ENCODE assay signal across 14 cellular contexts in genomic region chr10:110852897-110853296, GRCh38. TPM values are rescaled to one million over a fixed set of nuclear protein-coding genes. Genes with fewer than 3 reads are reported as not detected.
A peak's percentile ranks its signal among the peaks of the same experiment; 100 is the strongest.
DNase-seq lines count a peak whose midpoint lies in the region; ATAC-seq and TF ChIP-seq lines count a peak whose summit lies in the region.
"Had no signal": no experiment of that assay in that cellular context is flagged by ENCODE, and none has a peak within 500 bp of the region (broad histone marks: within the 10 kb centered on the region; RNA-seq: fewer than 3 reads in every experiment).

No MANE protein-coding gene starts in this region.

- no peak for ATAC-seq in PC-3
- no peak for ATAC-seq in effector memory CD8-positive, alpha-beta T cell (replicated peaks)
- no peak for ATAC-seq in HG02623 (IDR thresholded peaks at IDR 0.05; ENCODE audit: unreplicated experiment)

- no peaks in the 10 kb centered on the region for H3K27me3 ChIP-seq in PC-3 (ENCODE audit: low read length)
- H3K27me3 ChIP-seq: cardiac muscle cell had no signal

- H3K36me3 ChIP-seq in PC-3 (ENCODE audit: low read depth, low read length) = no peaks in the 10 kb centered on the region
- H3K36me3 ChIP-seq: cardiac muscle cell had no signal

- DNase-seq in T-helper 1 cell (no peak), PC-3 (peak; percentile 3), substantia nigra (lab: John Stamatoyannopoulos, UW) (no peak), SIG-M5 (lab: John Stamatoyannopoulos, UW) (no peak)
- no peak for DNase-seq in effector memory CD8-positive, alpha-beta T cell
- peak; percentile 22 for DNase-seq in stimulated activated CD8-positive, alpha-beta memory T cell treated with anti-CD3 and anti-CD28 coated beads, Interleukin-4, amount 100 ng/mL, for 48 hours
- DNase-seq: erythroblast, NCI-H2171 treated with DMSO at 0.1 percent for 48 hours, psoas muscle, T1000 had no signal

- H3K27ac Mint-ChIP-seq in T-helper 1 cell treated with Interleukin-12 subunit alpha and Interleukin-12 subunit beta and Interleukin-4 antibody, amounts not matched to agents 30 μg/mL and 1 μg/mL, for 36 hours = no peak overlapping the region
- H3K27ac Mint-ChIP-seq in effector memory CD8-positive, alpha-beta T cell = peak overlapping the region in 1 of 2 donors; percentile 5

- no peak for TF ChIP-seq CTCF in PC-3 (conservative IDR thresholded peaks at IDR 0.05; ENCODE audit: low read depth, low read length)

- CTCF ChIA-PET in PC-3 (lab: Charles Lee) = no interaction called here

- peaks cover 16% of the 10 kb centered on the region for H3K4me1 ChIP-seq in PC-3 (ENCODE audit: insufficient read depth, low read length)

- H3K9ac ChIP-seq in PC-3 (ENCODE audit: low read length) = no peak overlapping the region

- peaks cover 60% of the 10 kb centered on the region for H3K4me1 Mint-ChIP-seq in T-helper 1 cell treated with Interleukin-12 subunit alpha and Interleukin-12 subunit beta and Interleukin-4 antibody, amounts not matched to agents 30 μg/mL and 1 μg/mL, for 36 hours (ENCODE audit: low read depth)
- H3K4me1 Mint-ChIP-seq in effector memory CD8-positive, alpha-beta T cell (ENCODE audit: low read depth in 2 of 2) = peaks cover 65 to 78% of the 10 kb centered on the region in 2 donors

- 0 out of 2 replicates have a peak overlapping the region, but pooled peaks have one; percentile 20 for H2AFZ ChIP-seq in PC-3 (ENCODE audit: low read length)

- no peaks in the 10 kb centered on the region for H3K79me2 ChIP-seq in PC-3 (ENCODE audit: low read length)

- BruUV-seq in PC-3 (replicated peaks; lab: Mats Ljungman, UMichigan) = no TSS peak

- H3K9me2 ChIP-seq in PC-3 (replicated peaks; ENCODE audit: low read length) = no peaks in the 10 kb centered on the region

- H3K4me3 ChIP-seq in PC-3 (ENCODE audit: low read length) = no peak overlapping the region
- H3K4me3 ChIP-seq: cardiac muscle cell, psoas muscle had no signal

- H3K9me3 Mint-ChIP-seq in T-helper 1 cell treated with Interleukin-12 subunit alpha and Interleukin-12 subunit beta and Interleukin-4 antibody, amounts not matched to agents 30 μg/mL and 1 μg/mL, for 36 hours = no peaks in the 10 kb centered on the region
- H3K9me3 Mint-ChIP-seq in effector memory CD8-positive, alpha-beta T cell = peaks cover 3 to 5% of the 10 kb centered on the region in 2 donors

- no peaks in the 10 kb centered on the region for H3K27me3 Mint-ChIP-seq in T-helper 1 cell treated with Interleukin-12 subunit alpha and Interleukin-12 subunit beta and Interleukin-4 antibody, amounts not matched to agents 30 μg/mL and 1 μg/mL, for 36 hours (ENCODE audit: low read depth)
- H3K27me3 Mint-ChIP-seq in effector memory CD8-positive, alpha-beta T cell = no peaks in the 10 kb centered on the region

- intact Hi-C loops in PC-3 (cut with micrococcal nuclease) = loop anchor here (2.0 kb wide), 1 partner anchor 78 kb away; no protein-coding TSS in a partner anchor

- H3K4me3 Mint-ChIP-seq in T-helper 1 cell treated with Interleukin-12 subunit alpha and Interleukin-12 subunit beta and Interleukin-4 antibody, amounts not matched to agents 30 μg/mL and 1 μg/mL, for 36 hours = peak overlapping the region; percentile 52
- H3K4me3 Mint-ChIP-seq in effector memory CD8-positive, alpha-beta T cell = peak overlapping the region; percentile 59 to 63

- peaks cover 11% of the 10 kb centered on the region for H3K36me3 Mint-ChIP-seq in T-helper 1 cell treated with Interleukin-12 subunit alpha and Interleukin-12 subunit beta and Interleukin-4 antibody, amounts not matched to agents 30 μg/mL and 1 μg/mL, for 36 hours (ENCODE audit: low read depth)
- H3K36me3 Mint-ChIP-seq in effector memory CD8-positive, alpha-beta T cell (ENCODE audit: insufficient read depth) = peaks cover 5% of the 10 kb centered on the region

- H3K27ac ChIP-seq in PC-3 (ENCODE audit: low read length) = peak overlapping the region; percentile 28
- no peak overlapping the region for H3K27ac ChIP-seq in substantia nigra (ENCODE audit: low read depth, low read length, poor library complexity, severe bottlenecking)
- H3K27ac ChIP-seq: 22Rv1, cardiac muscle cell, psoas muscle had no signal

- H4K20me1 ChIP-seq in PC-3 (ENCODE audit: low read length) = no peaks in the 10 kb centered on the region

- POLR2A ChIA-PET in PC-3 (lab: Charles Lee; ENCODE audit: unreplicated experiment) = no interaction called here

- peak overlapping the region; percentile 47 for H3K4me2 ChIP-seq in PC-3 (ENCODE audit: low read length)

- H3F3A ChIP-seq in PC-3 (ENCODE audit: low read length, unreplicated experiment) = no peaks in the 10 kb centered on the region

- H3K9me3 ChIP-seq in PC-3 (ENCODE audit: low read length) = no peaks in the 10 kb centered on the region
- H3K9me3 ChIP-seq: psoas muscle had no signal

RNA-seq across cellular contexts. Expression of gene PDCD4, which starts 18.8 kb away (rescaled TPM):
- 19.4 and 24.4 TPM in 2 replicates for total RNA-seq in PC-3 (2014; rRNA removed)

Comparison
In these comparisons a context has a peak if more than half of its experiments do, and no peak if none do; other contexts are left out.
1. DNase-seq: peak in PC-3 (single experiment) and stimulated activated CD8-positive, alpha-beta memory T cell treated with anti-CD3 and anti-CD28 coated beads, Interleukin-4, amount 100 ng/mL, for 48 hours (single experiment); none in T-helper 1 cell (0 of 5), effector memory CD8-positive, alpha-beta T cell (0 of 3), substantia nigra (0 of 49) and SIG-M5 (single experiment).